32 cellular contexts compared by ENCODE assay signal in genomic region chr2:78077637-78078036, GRCh38.
A peak's percentile ranks its signal among the peaks of the same experiment; 100 is the strongest.
DNase-seq lines count a peak whose midpoint lies in the region; ATAC-seq and TF ChIP-seq lines count a peak whose summit lies in the region.
"Had no signal": no experiment of that assay in that cellular context is flagged by ENCODE, and none has a peak within 500 bp of the region (broad histone marks: within the 10 kb centered on the region; RNA-seq: fewer than 3 reads in every experiment).

No MANE protein-coding gene starts in this region.

- intact Hi-C loops in lower leg skin (cut with DNase I; ENCODE audit: low total_unique reads): no loop called here

- TF ChIP-seq POLR2A in lower leg skin (IDR thresholded peaks at IDR 0.05): no peak

- no peaks in the 10 kb centered on the region for H3K36me3 Mint-ChIP-seq in glutamatergic neuron (ENCODE audit: unreplicated experiment)
- H3K36me3 Mint-ChIP-seq: activated naive CD4-positive, alpha-beta T cell treated with anti-CD3 and anti-CD28 coated beads, Interleukin-2, amount 50 U/mL, for 24 hours; CD8-positive, alpha-beta memory T cell had no signal

- H3K27me3 Mint-ChIP-seq in glutamatergic neuron (ENCODE audit: unreplicated experiment): peaks cover 3% of the 10 kb centered on the region
- H3K27me3 Mint-ChIP-seq: activated naive CD4-positive, alpha-beta T cell treated with anti-CD3 and anti-CD28 coated beads, Interleukin-2, amount 50 U/mL, for 24 hours; activated T-helper 17 cell treated with anti-CD3 and anti-CD28 coated beads, Interleukin-2, amount 50 U/mL, for 72 hours; CD8-positive, alpha-beta memory T cell had no signal

- peak overlapping the region; percentile 88 for H3K27ac Mint-ChIP-seq in glutamatergic neuron (ENCODE audit: unreplicated experiment)
- H3K27ac Mint-ChIP-seq: activated naive CD4-positive, alpha-beta T cell treated with anti-CD3 and anti-CD28 coated beads, Interleukin-2, amount 50 U/mL, for 24 hours; activated T-helper 17 cell treated with anti-CD3 and anti-CD28 coated beads, Interleukin-2, amount 50 U/mL, for 72 hours; CD8-positive, alpha-beta memory T cell; nephron progenitor cell had no signal

- peaks cover 9% of the 10 kb centered on the region for H3K9me3 Mint-ChIP-seq in glutamatergic neuron (ENCODE audit: unreplicated experiment)
- H3K9me3 Mint-ChIP-seq: nephron progenitor cell had no signal

- ATAC-seq in HG02970 (IDR thresholded peaks at IDR 0.05; ENCODE audit: low FRiP score, unreplicated experiment): no peak
- ATAC-seq: activated CD4-positive, CD25-positive, alpha-beta regulatory T cell treated with anti-CD3 and anti-CD28 coated beads, Interleukin-2, amount 50 U/mL, for 24 hours; activated T-helper 17 cell treated with anti-CD3 and anti-CD28 coated beads, Interleukin-2, amount 50 U/mL, for 72 hours; Panc1 had no signal

- no peak overlapping the region for H3K4me3 Mint-ChIP-seq in glutamatergic neuron (ENCODE audit: unreplicated experiment)
- H3K4me3 Mint-ChIP-seq: activated naive CD4-positive, alpha-beta T cell treated with anti-CD3 and anti-CD28 coated beads, Interleukin-2, amount 50 U/mL, for 24 hours; activated T-helper 17 cell treated with anti-CD3 and anti-CD28 coated beads, Interleukin-2, amount 50 U/mL, for 72 hours; CD8-positive, alpha-beta memory T cell; nephron progenitor cell had no signal

- no peak overlapping the region for H3K4me3 ChIP-seq in lower leg skin (ENCODE audit: low read depth, poor library complexity, severe bottlenecking)
- H3K4me3 ChIP-seq: colonic mucosa, lung, pancreas, stomach, thyroid gland had no signal

- no peak for TF ChIP-seq CTCF in glutamatergic neuron (IDR thresholded peaks at IDR 0.05; ENCODE audit: partially characterized antibody, unreplicated experiment)
- TF ChIP-seq CTCF in lower leg skin (IDR thresholded peaks at IDR 0.05): no peak

- H3K4me1 Mint-ChIP-seq in glutamatergic neuron (ENCODE audit: low read depth, unreplicated experiment): peaks cover 20% of the 10 kb centered on the region
- H3K4me1 Mint-ChIP-seq: activated naive CD4-positive, alpha-beta T cell treated with anti-CD3 and anti-CD28 coated beads, Interleukin-2, amount 50 U/mL, for 24 hours; activated T-helper 17 cell treated with anti-CD3 and anti-CD28 coated beads, Interleukin-2, amount 50 U/mL, for 72 hours; CD8-positive, alpha-beta memory T cell had no signal

- WGBS in lower leg skin, 2 donors: 36 to 41% methylated on average over 4 of the region's 4 CpGs

- DNase-seq in DMS153 treated with DMSO at 0.1 percent for 48 hours (lab: John Stamatoyannopoulos, UW; ENCODE audit: unreplicated experiment) (peak; percentile 53), NCI-H2081 treated with DMSO at 0.1 percent for 48 hours (lab: John Stamatoyannopoulos, UW) (peak; percentile 45), NCI-H69 (lab: John Stamatoyannopoulos, UW) (peak; percentile 16), glutamatergic neuron (peak; percentile 40), lower leg skin (ENCODE audit: low spot score in 2 of 2) (no peak), amygdala (lab: John Stamatoyannopoulos, UW) (no peak), T-helper 9 cell (no peak)
- DNase-seq: ACHN; activated CD4-positive, alpha-beta T cell treated with anti-CD3 and anti-CD28 coated beads, Interleukin-2, amount 50 U/mL, for 48 hours; BE2C; CD8-positive, alpha-beta memory T cell; colonic mucosa; DMS79; effector CD8-positive, alpha-beta T cell; KBM-7; kidney glomerular epithelial cell; NCI-H1105 treated with DMSO at 0.1 percent for 48 hours; nephron progenitor cell; pancreas; retina; small intestine; stimulated activated CD4-positive, alpha-beta T cell treated with anti-CD3 and anti-CD28 coated beads, Interleukin-1b, Interleukin-23, amount 100 ng/mL, for 48 hours; stimulated activated CD8-positive, alpha-beta memory T cell treated with anti-CD3 and anti-CD28 coated beads, Interleukin-4, amount 100 ng/mL, for 48 hours; stomach; T-helper 1 cell; thyroid gland had no signal

Comparison
In these comparisons a context has a peak if more than half of its experiments do, and no peak if none do; other contexts are left out.
1. DNase-seq: peak in DMS153 treated with DMSO at 0.1 percent for 48 hours (single experiment), NCI-H2081 treated with DMSO at 0.1 percent for 48 hours (single experiment), NCI-H69 (single experiment) and glutamatergic neuron (single experiment); none in lower leg skin (0 of 2), amygdala (0 of 56) and T-helper 9 cell (single experiment).